1 cellular context compared by ENCODE assay signal in genomic region chrX:47198026-47198686, GRCh38.
TF ChIP-seq lines count a peak whose summit lies in the region.

No MANE protein-coding gene starts in this region.

TF ChIP-seq in A549, 52 proteins besides CTCF, POLR2A, EP300 and RAD21 (continued from another document):
- TF ChIP-seq REST (IDR thresholded peaks at IDR 0.05) = no peak
